40 cellular contexts compared by ENCODE assay signal in genomic region chr6:28373925-28374324, GRCh38.
"Had no signal": no experiment of that assay in that cellular context is flagged by ENCODE, and none has a peak within 500 bp of the region (broad histone marks: within the 10 kb centered on the region; RNA-seq: fewer than 3 reads in every experiment).

No MANE protein-coding gene starts in this region.

- H3K4me1 ChIP-seq: adrenal gland, ascending aorta, body of pancreas, breast epithelium had no signal

- ATAC-seq: activated naive CD4-positive, alpha-beta T cell treated with anti-CD3 and anti-CD28 coated beads, Interleukin-2, amount 50 U/mL, for 72 hours; activated naive CD8-positive, alpha-beta T cell treated with anti-CD3 and anti-CD28 coated beads, Interleukin-2, amount 50 U/mL, for 24 hours; activated T-cell treated with anti-CD3 and anti-CD28 coated beads, Interleukin-2, amount 50 U/mL, for 4 hours; activated T-cell treated with anti-CD3 and anti-CD28 coated beads, Interleukin-2, amount 50 U/mL, for 72 hours; activated T-helper 17 cell treated with anti-CD3 and anti-CD28 coated beads, Interleukin-2, amount 50 U/mL, for 72 hours; body of pancreas had no signal

- H3K4me3 ChIP-seq: adrenal gland, ascending aorta, body of pancreas, breast epithelium, cardiac muscle cell had no signal

- DNase-seq: activated effector memory CD4-positive, alpha-beta T cell treated with anti-CD3 and anti-CD28 coated beads, Interleukin-2, amount 50 U/mL, for 16 hours; activated effector memory CD4-positive, alpha-beta T cell treated with Interleukin-2 at 50 U/mL for 16 hours; activated gamma-delta T cell; activated gamma-delta T cell treated with Interleukin-2 at 50 U/mL for 16 hours; activated naive CD4-positive, alpha-beta T cell; activated naive CD4-positive, alpha-beta T cell treated with anti-CD3 and anti-CD28 coated beads for 36 hours; activated naive CD4-positive, alpha-beta T cell treated with anti-CD3 and anti-CD28 coated beads, Interleukin-2, amount 10 ng/mL, durations not matched to agents 7 days and 5 days; activated naive CD4-positive, alpha-beta T cell treated with anti-CD3 and anti-CD28 coated beads, Interleukin-2, amount 50 U/mL, for 16 hours; activated naive CD4-positive, alpha-beta T cell treated with Interleukin-2 at 50 U/mL for 16 hours; activated naive CD8-positive, alpha-beta T cell treated with anti-CD3 and anti-CD28 coated beads for 36 hours; activated naive CD8-positive, alpha-beta T cell treated with anti-CD3 and anti-CD28 coated beads, Interleukin-2, amount 10 ng/mL, durations not matched to agents 7 days and 5 days; activated naive CD8-positive, alpha-beta T cell treated with anti-CD3 and anti-CD28 coated beads, Interleukin-2, amount 50 U/mL, for 24 hours; activated T-cell treated with anti-CD3 and anti-CD28 coated beads, Interleukin-2, amount 50 U/mL, for 1 hour; activated T-cell treated with anti-CD3 and anti-CD28 coated beads, Interleukin-2, amount 50 U/mL, for 24 hours; activated T-cell treated with anti-CD3 and anti-CD28 coated beads, Interleukin-2, amount 50 U/mL, for 4 hours; activated T-cell treated with anti-CD3 and anti-CD28 coated beads, Interleukin-2, amount 50 U/mL, for 48 hours; activated T-cell treated with anti-CD3 and anti-CD28 coated beads, Interleukin-2, amount 50 U/mL, for 72 hours; adrenal gland; amniotic stem cell; amygdala; anterior cingulate cortex; aorta; body of pancreas; brain microvascular endothelial cell; caudate nucleus; central memory CD4-positive, alpha-beta T cell; cerebellar nuclear complex had no signal

- H3K27ac Mint-ChIP-seq: activated naive CD4-positive, alpha-beta T cell treated with anti-CD3 and anti-CD28 coated beads for 36 hours; activated naive CD4-positive, alpha-beta T cell treated with anti-CD3 and anti-CD28 coated beads, Interleukin-2, amount 10 ng/mL, durations not matched to agents 7 days and 5 days; activated naive CD4-positive, alpha-beta T cell treated with anti-CD3 and anti-CD28 coated beads, Interleukin-2, amount 50 U/mL, for 24 hours; activated naive CD4-positive, alpha-beta T cell treated with anti-CD3 and anti-CD28 coated beads, Interleukin-2, amount 50 U/mL, for 72 hours; activated naive CD8-positive, alpha-beta T cell; activated naive CD8-positive, alpha-beta T cell treated with anti-CD3 and anti-CD28 coated beads for 36 hours; activated naive CD8-positive, alpha-beta T cell treated with anti-CD3 and anti-CD28 coated beads, Interleukin-2, amount 10 ng/mL, durations not matched to agents 7 days and 5 days; activated naive CD8-positive, alpha-beta T cell treated with anti-CD3 and anti-CD28 coated beads, Interleukin-2, amount 50 U/mL, for 24 hours; activated T-cell treated with anti-CD3 and anti-CD28 coated beads, Interleukin-2, amount 50 U/mL, for 24 hours; activated T-cell treated with anti-CD3 and anti-CD28 coated beads, Interleukin-2, amount 50 U/mL, for 72 hours; activated T-helper 1 cell treated with anti-CD3 and anti-CD28 coated beads, Interleukin-12 subunit alpha, Interleukin-12 subunit beta, Interleukin-2, Interleukin-4 antibody, amounts not matched to agents 30 ng/mL and 10 ng/mL and 1 ng/mL, durations not matched to agents 14 hours and 24 hours and 36 hours; activated T-helper 17 cell treated with anti-CD3 and anti-CD28 coated beads, Interleukin-2, amount 50 U/mL, for 72 hours; activated T-helper 2 cell treated with anti-CD3 and anti-CD28 coated beads, Interferon-gamma antibody, Interleukin-2, Interleukin-4, amounts not matched to agents 10 μg/mL and 5 μg/mL and 100 μg/mL, durations not matched to agents 14 hours and 24 hours and 36 hours; brain had no signal

- H3K9me3 ChIP-seq: adrenal gland, body of pancreas had no signal

- H3K4me1 Mint-ChIP-seq: activated naive CD4-positive, alpha-beta T cell treated with anti-CD3 and anti-CD28 coated beads, Interleukin-2, amount 10 ng/mL, durations not matched to agents 7 days and 5 days; activated naive CD4-positive, alpha-beta T cell treated with anti-CD3 and anti-CD28 coated beads, Interleukin-2, amount 50 U/mL, for 24 hours; activated naive CD8-positive, alpha-beta T cell treated with anti-CD3 and anti-CD28 coated beads for 36 hours; activated naive CD8-positive, alpha-beta T cell treated with anti-CD3 and anti-CD28 coated beads, Interleukin-2, amount 50 U/mL, for 24 hours; activated T-helper 17 cell treated with anti-CD3 and anti-CD28 coated beads, Interleukin-2, amount 50 U/mL, for 72 hours; brain; central memory CD8-positive, alpha-beta T cell had no signal

- H3K36me3 ChIP-seq: adrenal gland, brain microvascular endothelial cell, breast epithelium had no signal

- H3K27me3 Mint-ChIP-seq: activated naive CD4-positive, alpha-beta T cell treated with anti-CD3 and anti-CD28 coated beads, Interleukin-2, amount 10 ng/mL, durations not matched to agents 7 days and 5 days; activated naive CD4-positive, alpha-beta T cell treated with anti-CD3 and anti-CD28 coated beads, Interleukin-2, amount 50 U/mL, for 24 hours; activated naive CD8-positive, alpha-beta T cell; activated naive CD8-positive, alpha-beta T cell treated with anti-CD3 and anti-CD28 coated beads for 36 hours; activated naive CD8-positive, alpha-beta T cell treated with anti-CD3 and anti-CD28 coated beads, Interleukin-2, amount 10 ng/mL, durations not matched to agents 7 days and 5 days; activated naive CD8-positive, alpha-beta T cell treated with anti-CD3 and anti-CD28 coated beads, Interleukin-2, amount 50 U/mL, for 24 hours; activated T-cell treated with anti-CD3 and anti-CD28 coated beads, Interleukin-2, amount 50 U/mL, for 24 hours; activated T-helper 17 cell treated with anti-CD3 and anti-CD28 coated beads, Interleukin-2, amount 50 U/mL, for 72 hours; brain; central memory CD8-positive, alpha-beta T cell had no signal

- H3K9me3 Mint-ChIP-seq: activated naive CD4-positive, alpha-beta T cell treated with anti-CD3 and anti-CD28 coated beads for 36 hours; activated naive CD4-positive, alpha-beta T cell treated with anti-CD3 and anti-CD28 coated beads, Interleukin-2, amount 50 U/mL, for 24 hours; activated naive CD8-positive, alpha-beta T cell treated with anti-CD3 and anti-CD28 coated beads, Interleukin-2, amount 10 ng/mL, durations not matched to agents 7 days and 5 days; activated naive CD8-positive, alpha-beta T cell treated with anti-CD3 and anti-CD28 coated beads, Interleukin-2, amount 50 U/mL, for 24 hours; activated T-cell treated with anti-CD3 and anti-CD28 coated beads, Interleukin-2, amount 50 U/mL, for 24 hours; activated T-cell treated with anti-CD3 and anti-CD28 coated beads, Interleukin-2, amount 50 U/mL, for 4 hours; activated T-cell treated with anti-CD3 and anti-CD28 coated beads, Interleukin-2, amount 50 U/mL, for 72 hours; activated T-helper 1 cell treated with anti-CD3 and anti-CD28 coated beads, Interleukin-12 subunit alpha, Interleukin-12 subunit beta, Interleukin-2, Interleukin-4 antibody, amounts not matched to agents 30 ng/mL and 10 ng/mL and 1 ng/mL, durations not matched to agents 14 hours and 24 hours and 36 hours; activated T-helper 17 cell treated with anti-CD3 and anti-CD28 coated beads, Interleukin-2, amount 50 U/mL, for 72 hours; central memory CD8-positive, alpha-beta T cell had no signal

- FAIRE-seq: astrocyte, bronchial epithelial cell had no signal

- H3K4me3 Mint-ChIP-seq: activated naive CD4-positive, alpha-beta T cell treated with anti-CD3 and anti-CD28 coated beads for 36 hours; activated naive CD4-positive, alpha-beta T cell treated with anti-CD3 and anti-CD28 coated beads, Interleukin-2, amount 10 ng/mL, durations not matched to agents 7 days and 5 days; activated naive CD4-positive, alpha-beta T cell treated with anti-CD3 and anti-CD28 coated beads, Interleukin-2, amount 50 U/mL, for 24 hours; activated naive CD8-positive, alpha-beta T cell; activated naive CD8-positive, alpha-beta T cell treated with anti-CD3 and anti-CD28 coated beads for 36 hours; activated naive CD8-positive, alpha-beta T cell treated with anti-CD3 and anti-CD28 coated beads, Interleukin-2, amount 10 ng/mL, durations not matched to agents 7 days and 5 days; activated naive CD8-positive, alpha-beta T cell treated with anti-CD3 and anti-CD28 coated beads, Interleukin-2, amount 50 U/mL, for 24 hours; activated T-cell treated with anti-CD3 and anti-CD28 coated beads, Interleukin-2, amount 50 U/mL, for 24 hours; activated T-cell treated with anti-CD3 and anti-CD28 coated beads, Interleukin-2, amount 50 U/mL, for 4 hours; activated T-cell treated with anti-CD3 and anti-CD28 coated beads, Interleukin-2, amount 50 U/mL, for 72 hours; activated T-helper 1 cell treated with anti-CD3 and anti-CD28 coated beads, Interleukin-12 subunit alpha, Interleukin-12 subunit beta, Interleukin-2, Interleukin-4 antibody, amounts not matched to agents 30 ng/mL and 10 ng/mL and 1 ng/mL, durations not matched to agents 14 hours and 24 hours and 36 hours; activated T-helper 17 cell treated with anti-CD3 and anti-CD28 coated beads, Interleukin-2, amount 50 U/mL, for 72 hours; brain; central memory CD8-positive, alpha-beta T cell had no signal

- H3K27ac ChIP-seq: adrenal gland, ascending aorta, body of pancreas, brain microvascular endothelial cell, breast epithelium, cardiac muscle cell had no signal

- H3K27me3 ChIP-seq: adrenal gland, ascending aorta, body of pancreas, brain microvascular endothelial cell, breast epithelium, cardiac muscle cell had no signal
